ENCODE assay signal across 26 cellular contexts in the genomic region with DNA sequence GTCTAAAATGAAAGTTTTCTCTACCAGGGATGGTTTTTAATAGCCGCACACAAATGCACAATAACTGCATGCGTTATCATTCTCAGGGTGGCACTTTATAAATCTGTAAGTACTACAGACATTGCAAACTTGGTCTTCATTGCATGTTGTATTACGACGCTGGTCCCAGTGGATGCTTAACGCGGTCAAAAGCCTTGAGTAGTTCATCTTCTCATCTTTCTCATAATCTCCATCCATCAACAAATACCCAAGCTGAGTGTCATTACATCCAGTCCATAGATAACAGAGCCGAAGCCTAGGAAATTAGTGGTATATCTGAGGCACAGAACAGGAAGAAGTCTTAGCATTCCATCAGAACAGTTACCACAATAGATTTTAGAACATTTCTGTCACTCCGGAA.
DNase-seq lines count a peak whose midpoint lies in the region; ATAC-seq, FAIRE-seq and TF ChIP-seq lines count a peak whose summit lies in the region.
"Had no signal": no experiment of that assay in that cellular context is flagged by ENCODE, and none has a peak within 500 bp of the region (broad histone marks: within the 10 kb centered on the region; RNA-seq: fewer than 3 reads in every experiment).

No MANE protein-coding gene starts in this region.

- no peak for TF ChIP-seq RAD21 in HepG2 (CRISPR knock-in tag; IDR thresholded peaks at IDR 0.05)

- ATAC-seq in WTC11 (no peak), HepG2 (no peak), GM18520 (IDR thresholded peaks at IDR 0.05; ENCODE audit: unreplicated experiment) (no peak)
- no peak for ATAC-seq in stimulated activated memory B cell treated with anti-CD40 and anti-IgM and Interleukin-4, amounts not matched to agents 10 μg/mL and 1 μg/mL and 100 μg/mL, for 72 hours
- ATAC-seq: CD8-positive, alpha-beta T cell; GM12878; Panc1 had no signal

- no peak for DNase-seq in WTC11 (ENCODE audit: low spot score)
- DNase-seq in fibroblast of villous mesenchyme (ENCODE audit: low read depth), result no peak
- DNase-seq in nephron progenitor cell, result no peak
- DNase-seq in NOMO-1 treated with DMSO at 0.1 percent for 48 hours (lab: John Stamatoyannopoulos, UW; ENCODE audit: unreplicated experiment), result no peak
- DNase-seq in Kasumi-1 (lab: John Stamatoyannopoulos, UW), result no peak
- no peak for DNase-seq in HepG2 (ENCODE audit: low spot score)
- DNase-seq: Caco-2; CD8-positive, alpha-beta T cell; DMS79; GDM1; GM23248; HCEC 1CT; IMR-90; KG1; NCI-H1048; NCI-H1417; NCI-H1694; NCI-H2081; NCI-H526 treated with DMSO at 0.1 percent for 48 hours had no signal

- no peaks in the 10 kb centered on the region for H3K9me3 ChIP-seq in HepG2 (ENCODE audit: low read length)
- H3K9me3 ChIP-seq: BLaER1 treated with 17β-estradiol and CSF1 and Interleukin-3, amounts not matched to agents 10 nM and 100 nM; Caco-2 had no signal

- H3K9ac ChIP-seq in HepG2 (ENCODE audit: insufficient read depth, low read depth, low read length), result no peak overlapping the region
- H3K9ac ChIP-seq: BLaER1 treated with 17β-estradiol and CSF1 and Interleukin-3, amounts not matched to agents 10 nM and 100 nM; GM23248 had no signal

- no peaks in the 10 kb centered on the region for H3K36me3 ChIP-seq in HepG2 (replicated peaks in 1 of 2; ENCODE audit: control insufficient read depth in 1 of 2, insufficient read depth in 2 of 2, low read length in 2 of 2)
- H3K36me3 ChIP-seq: BLaER1 treated with 17β-estradiol and CSF1 and Interleukin-3, amounts not matched to agents 10 nM and 100 nM had no signal

- no peak overlapping the region for H3K27ac ChIP-seq in HepG2 (ENCODE audit: extremely low read length, insufficient read depth, low read length)
- H3K27ac ChIP-seq: BLaER1 treated with 17β-estradiol and CSF1 and Interleukin-3, amounts not matched to agents 10 nM and 100 nM; GM23248; RWPE1 had no signal

- intact Hi-C loops in HepG2 (cut with micrococcal nuclease; ENCODE audit: unreplicated experiment), result loop anchor here (10.0 kb wide), 1 partner anchor 489 kb away; no protein-coding TSS in a partner anchor

- H3K27me3 ChIP-seq in HepG2 (ENCODE audit: control insufficient read depth in 1 of 2, insufficient read depth in 2 of 2, low read length in 2 of 2), result 0 out of 5 replicates have a peak, but pooled peaks cover 0 to 3% of the 10 kb centered on the region in 2 experiments
- H3K27me3 ChIP-seq: BLaER1 treated with 17β-estradiol and CSF1 and Interleukin-3, amounts not matched to agents 10 nM and 100 nM had no signal

- no TSS peak for BruUV-seq in HepG2 (replicated peaks; lab: Mats Ljungman, UMichigan)

- POLR2A ChIA-PET in WTC11 (lab: Charles Lee) (no interaction called here), HepG2 (lab: Yijun Ruan, JAX) (no interaction called here)

- in situ Hi-C loops in HepG2 (cut with HindIII; ENCODE audit: extremely low pct_ligation_motif_present, low pct_unique_long_range_greater_than_20kb), result loop anchor here (10.0 kb wide), 1 partner anchor 129 kb away; no protein-coding TSS in a partner anchor

- H2AFZ ChIP-seq in HepG2 (ENCODE audit: low read length), result no peak overlapping the region
- H2AFZ ChIP-seq: GM23248 had no signal

- no peak for TF ChIP-seq POLR2A in HepG2 (IDR thresholded peaks at IDR 0.05; ENCODE audit: insufficient read depth in 1 of 2, low read depth in 2 of 2, low read length in 2 of 2)

- no peak for FAIRE-seq in HepG2 (lab: Jason Lieb, UNC)
- FAIRE-seq: A204.1, GM12878 had no signal

- H3K36me3 Mint-ChIP-seq in WTC11 (no peaks in the 10 kb centered on the region), nephron progenitor cell (ENCODE audit: low read depth) (no peaks in the 10 kb centered on the region)
- peaks cover 78% of the 10 kb centered on the region for H3K36me3 Mint-ChIP-seq in stimulated activated memory B cell treated with anti-CD40 and anti-IgM and Interleukin-4, amounts not matched to agents 10 μg/mL and 1 μg/mL and 100 μg/mL, for 72 hours

- H3K9me3 Mint-ChIP-seq in WTC11 (no peaks in the 10 kb centered on the region), nephron progenitor cell (no peaks in the 10 kb centered on the region)
- H3K9me3 Mint-ChIP-seq in stimulated activated memory B cell treated with anti-CD40 and anti-IgM and Interleukin-4, amounts not matched to agents 10 μg/mL and 1 μg/mL and 100 μg/mL, for 72 hours, result no peaks in the 10 kb centered on the region
- H3K9me3 Mint-ChIP-seq: CD8-positive, alpha-beta T cell had no signal

- 0 out of 2 replicates have a peak overlapping the region, but pooled peaks have one; percentile 1 for H3K4me3 Mint-ChIP-seq in WTC11
- H3K4me3 Mint-ChIP-seq in nephron progenitor cell, result peak overlapping the region; percentile 3
- no peak overlapping the region for H3K4me3 Mint-ChIP-seq in stimulated activated memory B cell treated with anti-CD40 and anti-IgM and Interleukin-4, amounts not matched to agents 10 μg/mL and 1 μg/mL and 100 μg/mL, for 72 hours
- H3K4me3 Mint-ChIP-seq: CD8-positive, alpha-beta T cell had no signal

- no peak overlapping the region for H3K4me2 ChIP-seq in HepG2 (ENCODE audit: low read depth, low read length)
- H3K4me2 ChIP-seq: BLaER1 treated with 17β-estradiol and CSF1 and Interleukin-3, amounts not matched to agents 10 nM and 100 nM had no signal

- H3K4me1 Mint-ChIP-seq in WTC11 (no peaks in the 10 kb centered on the region), nephron progenitor cell (peaks cover 23% of the 10 kb centered on the region)
- H3K4me1 Mint-ChIP-seq in stimulated activated memory B cell treated with anti-CD40 and anti-IgM and Interleukin-4, amounts not matched to agents 10 μg/mL and 1 μg/mL and 100 μg/mL, for 72 hours, result peaks cover 47% of the 10 kb centered on the region

- H3K4me3 ChIP-seq in fibroblast of villous mesenchyme (ENCODE audit: low read depth, low read length) (peak overlapping the region; percentile 17), HepG2 (replicated peaks in 1 of 3; ENCODE audit: insufficient read depth in 1 of 3, low read depth in 2 of 3, low read length in 3 of 3) (no peak overlapping the region)
- H3K4me3 ChIP-seq: BLaER1 treated with 17β-estradiol and CSF1 and Interleukin-3, amounts not matched to agents 10 nM and 100 nM; GM12878; GM23248 had no signal

- H3K27me3 Mint-ChIP-seq in WTC11 (ENCODE audit: low read depth) (peaks cover 14% of the 10 kb centered on the region), nephron progenitor cell (ENCODE audit: low read depth, poor library complexity) (peaks cover 51% of the 10 kb centered on the region)
- no peaks in the 10 kb centered on the region for H3K27me3 Mint-ChIP-seq in stimulated activated memory B cell treated with anti-CD40 and anti-IgM and Interleukin-4, amounts not matched to agents 10 μg/mL and 1 μg/mL and 100 μg/mL, for 72 hours

- no peaks in the 10 kb centered on the region for H4K20me1 ChIP-seq in HepG2 (ENCODE audit: insufficient read depth, low read length)
- H4K20me1 ChIP-seq: BLaER1 treated with 17β-estradiol and CSF1 and Interleukin-3, amounts not matched to agents 10 nM and 100 nM had no signal

- no peaks in the 10 kb centered on the region for H3K79me2 ChIP-seq in HepG2 (ENCODE audit: insufficient read depth, low read length)

- CTCF ChIA-PET in WTC11 (lab: Charles Lee) (interaction anchor here (0.6 kb wide), 1 partner anchor 46 kb away, joined by 3 read pairs; no protein-coding TSS in a partner anchor), HepG2 (lab: Yijun Ruan, JAX; ENCODE audit: low intra/inter-chr PET ratio, low total read pairs) (no interaction called here)

- peaks cover 23% of the 10 kb centered on the region for H3K4me1 ChIP-seq in HepG2 (ENCODE audit: insufficient read depth, low read length)
- H3K4me1 ChIP-seq: Caco-2 had no signal

- no peak for TF ChIP-seq EP300 in HepG2 (IDR thresholded peaks at IDR 0.05; ENCODE audit: low read depth in 2 of 2, low read length in 2 of 2)
- TF ChIP-seq EP300 in HepG2 (CRISPR knock-in tag; IDR thresholded peaks at IDR 0.05; ENCODE audit: borderline replicate concordance), result no peak

- no peak for TF ChIP-seq CTCF in WTC11 (IDR thresholded peaks at IDR 0.05)
- no peak for TF ChIP-seq CTCF in fibroblast of villous mesenchyme (IDR thresholded peaks at IDR 0.05; ENCODE audit: insufficient read depth, low read depth, low read length)
- TF ChIP-seq CTCF in nephron progenitor cell (IDR thresholded peaks at IDR 0.05), result no peak
- no peak for TF ChIP-seq CTCF in HepG2 (CRISPR knock-in tag; IDR thresholded peaks at IDR 0.05)

- no peak overlapping the region for H3K27ac Mint-ChIP-seq in WTC11
- H3K27ac Mint-ChIP-seq in nephron progenitor cell, result no peak overlapping the region
- peak overlapping the region; percentile 9 for H3K27ac Mint-ChIP-seq in stimulated activated memory B cell treated with anti-CD40 and anti-IgM and Interleukin-4, amounts not matched to agents 10 μg/mL and 1 μg/mL and 100 μg/mL, for 72 hours
- H3K27ac Mint-ChIP-seq: CD8-positive, alpha-beta T cell had no signal

- 72% methylated on average over 8 of the region's 8 CpGs for WGBS in HepG2 (ENCODE audit: low lambda C conversion rate)

TF ChIP-seq in WTC11, 78 proteins besides CTCF, POLR2A, EP300 and RAD21 (continues in another document):
- TF ChIP-seq, protein P1, sequence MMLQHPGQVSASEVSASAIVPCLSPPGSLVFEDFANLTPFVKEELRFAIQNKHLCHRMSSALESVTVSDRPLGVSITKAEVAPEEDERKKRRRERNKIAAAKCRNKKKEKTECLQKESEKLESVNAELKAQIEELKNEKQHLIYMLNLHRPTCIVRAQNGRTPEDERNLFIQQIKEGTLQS (CRISPR knock-in tag; conservative IDR thresholded peaks at IDR 0.05), result no peak
- no peak for TF ChIP-seq ZNF671 (CRISPR knock-in tag; IDR thresholded peaks at IDR 0.05)
- TF ChIP-seq, protein P2, sequence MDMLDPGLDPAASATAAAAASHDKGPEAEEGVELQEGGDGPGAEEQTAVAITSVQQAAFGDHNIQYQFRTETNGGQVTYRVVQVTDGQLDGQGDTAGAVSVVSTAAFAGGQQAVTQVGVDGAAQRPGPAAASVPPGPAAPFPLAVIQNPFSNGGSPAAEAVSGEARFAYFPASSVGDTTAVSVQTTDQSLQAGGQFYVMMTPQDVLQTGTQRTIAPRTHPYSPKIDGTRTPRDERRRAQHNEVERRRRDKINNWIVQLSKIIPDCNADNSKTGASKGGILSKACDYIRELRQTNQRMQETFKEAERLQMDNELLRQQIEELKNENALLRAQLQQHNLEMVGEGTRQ (CRISPR knock-in tag; IDR thresholded peaks at IDR 0.05), result no peak

TF ChIP-seq in HepG2, 621 proteins besides CTCF, POLR2A, EP300 and RAD21 (continues in another document):
- TF ChIP-seq ARID2 (CRISPR knock-in tag; IDR thresholded peaks at IDR 0.05; ENCODE audit: borderline replicate concordance) (no peak), ETV5 (CRISPR knock-in tag; IDR thresholded peaks at IDR 0.05; ENCODE audit: borderline replicate concordance) (no peak), MIER3 (CRISPR knock-in tag; IDR thresholded peaks at IDR 0.05; ENCODE audit: borderline replicate concordance) (no peak), ZBTB8A (CRISPR knock-in tag; IDR thresholded peaks at IDR 0.05; ENCODE audit: borderline replicate concordance, low read depth) (no peak), NBN (conservative IDR thresholded peaks at IDR 0.05) (no peak), ZSCAN29 (CRISPR knock-in tag; conservative IDR thresholded peaks at IDR 0.05) (no peak), ZNF550 (CRISPR knock-in tag; IDR thresholded peaks at IDR 0.05; ENCODE audit: borderline replicate concordance) (no peak), TEAD2 (CRISPR knock-in tag; IDR thresholded peaks at IDR 0.05) (no peak), ATRX (CRISPR knock-in tag; IDR thresholded peaks at IDR 0.05; ENCODE audit: borderline replicate concordance) (no peak)
